1 cellular context compared by ENCODE assay signal in genomic region chr6:103879800-103880199, GRCh38.
TF ChIP-seq lines count a peak whose summit lies in the region.

No MANE protein-coding gene starts in this region.

TF ChIP-seq in K562, 482 proteins besides CTCF, POLR2A, EP300 and RAD21 (continued from another document):
- TF ChIP-seq TFE3 (CRISPR knock-in tag; IDR thresholded peaks at IDR 0.05), result peak; percentile 85
